Comparison of ENCODE assay signal across 26 cellular contexts in genomic region chr9:38359689-38360385, GRCh38. TPM values are rescaled to one million over a fixed set of nuclear protein-coding genes. Genes with fewer than 3 reads are reported as not detected.
A peak's percentile ranks its signal among the peaks of the same experiment; 100 is the strongest.
DNase-seq lines count a peak whose midpoint lies in the region; ATAC-seq, FAIRE-seq and TF ChIP-seq lines count a peak whose summit lies in the region.
"Had no signal": no experiment of that assay in that cellular context is flagged by ENCODE, and none has a peak within 500 bp of the region (broad histone marks: within the 10 kb centered on the region; RNA-seq: fewer than 3 reads in every experiment).

No MANE protein-coding gene starts in this region.

- H3K4me2 ChIP-seq in GM23248 (ENCODE audit: unreplicated experiment) = no peak overlapping the region
- no peak overlapping the region for H3K4me2 ChIP-seq in GM23338
- H3K4me2 ChIP-seq: KMS-11 had no signal

- no peak for FAIRE-seq in kidney (lab: Jason Lieb, UNC)
- FAIRE-seq: endothelial cell of umbilical vein, keratinocyte had no signal

- H3K4me1 Mint-ChIP-seq in brain (peaks cover 63% of the 10 kb centered on the region), GM23338 (peaks cover 2% of the 10 kb centered on the region; the same call in 2 of the 3 replicates)

- H3K27me3 Mint-ChIP-seq in brain = no peaks in the 10 kb centered on the region
- H3K27me3 Mint-ChIP-seq in GM23338 (ENCODE audit: insufficient read depth, low read depth, poor library complexity) = peaks cover 6% of the 10 kb centered on the region

- H2AFZ ChIP-seq in GM23248 (no peak overlapping the region), GM23338 (no peak overlapping the region)

- H3K27ac Mint-ChIP-seq in brain = peak overlapping the region; percentile 13 to 85 (median 78)
- H3K27ac Mint-ChIP-seq in GM23338 = no peak overlapping the region
- H3K27ac Mint-ChIP-seq: activated CD8-positive, alpha-beta T cell treated with anti-CD3 and anti-CD28 coated beads, Interleukin-2, amount 10 ng/mL, durations not matched to agents 7 days and 5 days; T-helper 1 cell treated with Interleukin-12 subunit alpha and Interleukin-12 subunit beta and Interleukin-4 antibody, amounts not matched to agents 30 μg/mL and 1 μg/mL, for 36 hours had no signal

- no peaks in the 10 kb centered on the region for H3K9me3 ChIP-seq in GM23248 (ENCODE audit: low read depth)
- no peaks in the 10 kb centered on the region for H3K9me3 ChIP-seq in kidney (ENCODE audit: control insufficient read depth in 1 of 2, low read length in 2 of 2)
- H3K9me3 ChIP-seq in sigmoid colon = no peaks in the 10 kb centered on the region
- H3K9me3 ChIP-seq: ascending aorta, psoas muscle, SJSA1 had no signal

- WGBS in GM23248 (ENCODE audit: low coverage in 1 of 2, low lambda C conversion rate in 2 of 2, missing lambda C conversion rate in 2 of 2), 2 experiments = 41 to 44% methylated on average over 5 of the region's 5 CpGs
- WGBS in sigmoid colon, 2 donors = 68 to 69% methylated on average over 5 of the region's 5 CpGs

- no peak overlapping the region for H3K4me3 Mint-ChIP-seq in brain
- H3K4me3 Mint-ChIP-seq in GM23338 = no peak overlapping the region; the same call in 2 of the 3 replicates
- H3K4me3 Mint-ChIP-seq: activated CD8-positive, alpha-beta T cell treated with anti-CD3 and anti-CD28 coated beads, Interleukin-2, amount 10 ng/mL, durations not matched to agents 7 days and 5 days; activated T-cell treated with anti-CD3 and anti-CD28 coated beads, Interleukin-2, amount 50 U/mL, for 4 hours; T-helper 1 cell treated with Interleukin-12 subunit alpha and Interleukin-12 subunit beta and Interleukin-4 antibody, amounts not matched to agents 30 μg/mL and 1 μg/mL, for 36 hours had no signal

- H3K27me3 ChIP-seq in GM23248 (replicated peaks; ENCODE audit: insufficient read depth) (no peaks in the 10 kb centered on the region), sigmoid colon (no peaks in the 10 kb centered on the region), GM23338 (ENCODE audit: insufficient read depth) (no peaks in the 10 kb centered on the region)
- H3K27me3 ChIP-seq: ascending aorta, SJSA1 had no signal

- peak; percentile 69 for DNase-seq in GM23248
- no peak for DNase-seq in kidney
- DNase-seq in sigmoid colon = peak; percentile 46
- no peak for DNase-seq in GM23338 (ENCODE audit: low spot score)
- DNase-seq in activated CD8-positive, alpha-beta memory T cell treated with anti-CD3 and anti-CD28 coated beads, Interleukin-2, amount 50 U/mL, for 4 hours = no peak
- DNase-seq in NCI-H128 (lab: John Stamatoyannopoulos, UW; ENCODE audit: unreplicated experiment) = no peak
- DNase-seq: activated CD8-positive, alpha-beta T cell treated with anti-CD3 and anti-CD28 coated beads, Interleukin-2, amount 10 ng/mL, durations not matched to agents 7 days and 5 days; activated naive CD4-positive, alpha-beta T cell treated with anti-CD3 and anti-CD28 coated beads, Interleukin-2, amount 50 U/mL, for 16 hours; activated T-cell treated with anti-CD3 and anti-CD28 coated beads, Interleukin-2, amount 50 U/mL, for 4 hours; DMS79; foreskin keratinocyte; HCEC 1CT; naive B cell; NCI-H187 treated with DMSO at 0.1 percent for 48 hours; NCI-H226; PC-3; psoas muscle had no signal

- peaks cover 0 to 7% (median 0%) of the 10 kb centered on the region in 5 experiments for H3K9me3 Mint-ChIP-seq in brain
- H3K9me3 Mint-ChIP-seq in GM23338 = no peaks in the 10 kb centered on the region
- H3K9me3 Mint-ChIP-seq: activated T-cell treated with anti-CD3 and anti-CD28 coated beads, Interleukin-2, amount 50 U/mL, for 4 hours; naive B cell; T-helper 1 cell treated with Interleukin-12 subunit alpha and Interleukin-12 subunit beta and Interleukin-4 antibody, amounts not matched to agents 30 μg/mL and 1 μg/mL, for 36 hours had no signal

- H4K20me1 ChIP-seq in GM23248 (ENCODE audit: insufficient read depth) (no peaks in the 10 kb centered on the region), GM23338 (replicated peaks; ENCODE audit: insufficient read depth) (no peaks in the 10 kb centered on the region)

- no peak for TF ChIP-seq EP300 in sigmoid colon (IDR thresholded peaks at IDR 0.05)

- no peak for TF ChIP-seq CTCF in brain (conservative IDR thresholded peaks at IDR 0.05)
- TF ChIP-seq CTCF in kidney (IDR thresholded peaks at IDR 0.05; ENCODE audit: borderline replicate concordance, extremely low read depth, insufficient read depth) = no peak
- TF ChIP-seq CTCF in sigmoid colon (IDR thresholded peaks at IDR 0.05) = no peak
- no peak for TF ChIP-seq CTCF in GM23338 (conservative IDR thresholded peaks at IDR 0.05; ENCODE audit: low read depth in 2 of 2)

- H3K9me2 ChIP-seq in GM23248 (ENCODE audit: insufficient read depth) (no peaks in the 10 kb centered on the region), GM23338 (ENCODE audit: insufficient read depth) (no peaks in the 10 kb centered on the region)

- H3F3A ChIP-seq in GM23248 (ENCODE audit: insufficient read depth) (no peaks in the 10 kb centered on the region), GM23338 (replicated peaks; ENCODE audit: low read depth) (no peaks in the 10 kb centered on the region)

- TF ChIP-seq POLR2A in sigmoid colon (IDR thresholded peaks at IDR 0.05) = no peak

- no peaks in the 10 kb centered on the region for H3K36me3 Mint-ChIP-seq in brain
- no peaks in the 10 kb centered on the region for H3K36me3 Mint-ChIP-seq in GM23338 (ENCODE audit: low read depth)
- H3K36me3 Mint-ChIP-seq: naive B cell had no signal

- no peaks in the 10 kb centered on the region for H3K79me2 ChIP-seq in GM23248 (ENCODE audit: insufficient read depth)
- H3K79me2 ChIP-seq in GM23338 (replicated peaks; ENCODE audit: insufficient read depth) = no peaks in the 10 kb centered on the region

- H3K4me1 ChIP-seq in GM23248 (ENCODE audit: insufficient read depth) (0 out of 2 replicates have a peak, but pooled peaks cover 3% of the 10 kb centered on the region), kidney (ENCODE audit: control insufficient read depth in 1 of 2, insufficient read depth in 1 of 2, low read depth in 1 of 2, low read length in 2 of 2) (peaks cover 18 to 24% of the 10 kb centered on the region in 2 donors), sigmoid colon (peaks cover 0 to 13% (median 8%) of the 10 kb centered on the region in 4 donors), GM23338 (ENCODE audit: insufficient read depth) (0 out of 2 replicates have a peak, but pooled peaks cover 7% of the 10 kb centered on the region)
- H3K4me1 ChIP-seq: foreskin keratinocyte, psoas muscle, SJSA1 had no signal

- H3K36me3 ChIP-seq in GM23248 (ENCODE audit: low read depth) = no peaks in the 10 kb centered on the region
- H3K36me3 ChIP-seq in kidney (ENCODE audit: control insufficient read depth in 1 of 2, insufficient read depth in 2 of 2, low read length in 2 of 2) = no peaks in the 10 kb centered on the region
- H3K36me3 ChIP-seq in sigmoid colon = no peaks in the 10 kb centered on the region
- no peaks in the 10 kb centered on the region for H3K36me3 ChIP-seq in GM23338 (ENCODE audit: insufficient read depth)
- H3K36me3 ChIP-seq: ascending aorta, SJSA1 had no signal

- intact Hi-C loops in kidney (cut with DNase I) (loop anchor here (10.0 kb wide), 1 partner anchor 445 kb away; no protein-coding TSS in a partner anchor), sigmoid colon (cut with DNase I) (loop anchor here (5.0 to 10.0 kb wide), 2 partner anchors 198 to 605 kb away; partner anchors contain the start of gene TRMT10B)

- in situ Hi-C loops in GM23248 (cut with MboI) = loop anchor here (5.0 to 25.0 kb wide), 3 partner anchors 198 to 448 kb away; no protein-coding TSS in a partner anchor

- ATAC-seq in GM23338 (no peak), GM18520 (IDR thresholded peaks at IDR 0.05; ENCODE audit: unreplicated experiment) (no peak)
- ATAC-seq: activated CD8-positive, alpha-beta T cell treated with anti-CD3 and anti-CD28 coated beads, Interleukin-2, amount 10 ng/mL, durations not matched to agents 7 days and 5 days; activated T-cell treated with anti-CD3 and anti-CD28 coated beads, Interleukin-2, amount 50 U/mL, for 4 hours; foreskin keratinocyte; PC-3; psoas muscle had no signal

- H3K4me3 ChIP-seq in GM23248 (no peak overlapping the region), kidney (ENCODE audit: low read length in 2 of 2) (no peak overlapping the region), sigmoid colon (no peak overlapping the region), GM23338 (no peak overlapping the region)
- H3K4me3 ChIP-seq: ascending aorta, lung, psoas muscle, SJSA1 had no signal

- H3K27ac ChIP-seq in GM23248 = no peak overlapping the region
- peak overlapping the region; percentile 52 to 71 for H3K27ac ChIP-seq in kidney (ENCODE audit: low read depth in 2 of 2, low read length in 2 of 2)
- H3K27ac ChIP-seq in sigmoid colon = no peak overlapping the region
- H3K27ac ChIP-seq in GM23338 (ENCODE audit: low read depth) = no peak overlapping the region
- H3K27ac ChIP-seq: ascending aorta, foreskin keratinocyte, KMS-11, psoas muscle, SJSA1 had no signal

- H3K9ac ChIP-seq in GM23248 (no peak overlapping the region), kidney (ENCODE audit: low read length in 2 of 2) (peak overlapping the region in 1 of 2 donors; percentile 9)
- H3K9ac ChIP-seq: KMS-11 had no signal

TF ChIP-seq in GM23338, 12 proteins besides CTCF, POLR2A, EP300 and RAD21 (continues in another document):
- no peak for TF ChIP-seq EZH2phosphoT487 (IDR thresholded peaks at IDR 0.05; ENCODE audit: unreplicated experiment)
- no peak for TF ChIP-seq ZNF331 (CRISPR knock-in tag; IDR thresholded peaks at IDR 0.05; ENCODE audit: low read depth)
- TF ChIP-seq POLR2AphosphoS5 (IDR thresholded peaks at IDR 0.05; ENCODE audit: low read depth) = no peak

RNA-seq across cellular contexts. Expression of gene ALDH1B1, which starts 32.7 kb away (rescaled TPM):
- 25.7 and 26.9 TPM in 2 replicates for total RNA-seq in GM23248 (2014; rRNA removed; shearing (Covaris generic))
- polyA plus RNA-seq in GM23248 (2016; fragmentation: Nextera tagmentation; extraction: Ambion mirVana) (39.4 and 39.5 TPM in 2 replicates), brain (ENCODE audit: insufficient read depth, low read depth, low replicate concordance) (19.7 TPM), kidney (ENCODE audit: insufficient read depth, low read depth, low replicate concordance) (74.7 TPM), sigmoid colon (10 to 100 TPM; 19.2 to 45.0 (median 24.0) TPM), GM23338 (2016; fragmentation: Nextera tagmentation; extraction: Ambion mirVana) (35.5 and 37.5 TPM in 2 replicates)
- total RNA-seq in kidney (37.7 TPM), sigmoid colon (100 to 1,000 TPM in 2 of 4 donors, 10 to 100 TPM in 2; 35.7 to 162 (median 101) TPM)
- total RNA-seq in GM23338 (2014; rRNA removed; shearing (Covaris generic)) = 74.8 and 79.7 TPM in 2 replicates

Comparison
In these comparisons a context has a peak if more than half of its experiments do, and no peak if none do; other contexts are left out.
1. DNase-seq: peak in GM23248 (single experiment) and sigmoid colon (single experiment); none in kidney (single experiment), GM23338 (single experiment), activated CD8-positive, alpha-beta memory T cell treated with anti-CD3 and anti-CD28 coated beads, Interleukin-2, amount 50 U/mL, for 4 hours (single experiment) and NCI-H128 (single experiment).
2. H3K27ac ChIP-seq: peak in kidney (2 of 2); none in GM23248 (single experiment), sigmoid colon (0 of 4) and GM23338 (single experiment).